15 cellular contexts compared by ENCODE assay signal in genomic region chr1:8113257-8114220, GRCh38.
DNase-seq lines count a peak whose midpoint lies in the region; ATAC-seq and TF ChIP-seq lines count a peak whose summit lies in the region.
"Had no signal": no experiment of that assay in that cellular context is flagged by ENCODE, and none has a peak within 500 bp of the region (broad histone marks: within the 10 kb centered on the region; RNA-seq: fewer than 3 reads in every experiment).

No MANE protein-coding gene starts in this region.

- H3K4me3 Mint-ChIP-seq in MCF 10A (ENCODE audit: unreplicated experiment) (no peak overlapping the region), chondrocyte (ENCODE audit: unreplicated experiment) (no peak overlapping the region)
- H3K4me3 Mint-ChIP-seq: activated CD4-positive, alpha-beta memory T cell treated with anti-CD3 and anti-CD28 coated beads for 36 hours had no signal

- intact Hi-C loops in breast epithelium (cut with DNase I; ENCODE audit: low total_unique reads) (no loop called here), MCF 10A (cut with micrococcal nuclease) (no loop called here), mucosa of descending colon (cut with DNase I, micrococcal nuclease) (no loop called here), aorta (cut with DNase I) (no loop called here)

- H3K27me3 Mint-ChIP-seq in MCF 10A (ENCODE audit: insufficient read depth, unreplicated experiment) (no peaks in the 10 kb centered on the region), chondrocyte (ENCODE audit: low read depth) (no peaks in the 10 kb centered on the region)
- H3K27me3 Mint-ChIP-seq: activated CD4-positive, alpha-beta memory T cell treated with anti-CD3 and anti-CD28 coated beads for 36 hours had no signal

- CTCF ChIA-PET in MCF 10A (lab: Yijun Ruan, JAX): no interaction called here

- no peak overlapping the region for H2AK5ac ChIP-seq in mesendoderm (ENCODE audit: low read length)

- H3K18ac ChIP-seq in mesendoderm (ENCODE audit: low read length): peak overlapping the region; percentile 78

- H3K9me3 ChIP-seq in breast epithelium (no peaks in the 10 kb centered on the region), mucosa of descending colon (no peaks in the 10 kb centered on the region), aorta (ENCODE audit: control insufficient read depth, low read length) (no peaks in the 10 kb centered on the region)
- H3K9me3 ChIP-seq: HAP-1 had no signal

- no CpG with 5 or more reads among the region's 17 CpGs for WGBS in mesendoderm (ENCODE audit: extremely low coverage, insufficient coverage, low lambda C conversion rate)
- WGBS in aorta, 2 donors: 17 to 21% methylated on average over 17 of the region's 17 CpGs

- H3K4me1 Mint-ChIP-seq in MCF 10A (ENCODE audit: insufficient read depth, unreplicated experiment): peaks cover 4% of the 10 kb centered on the region
- H3K4me1 Mint-ChIP-seq in chondrocyte (ENCODE audit: low read depth): peaks cover 60% of the 10 kb centered on the region

- H4K8ac ChIP-seq in mesendoderm (ENCODE audit: low read depth, low read length): no peak overlapping the region

- ATAC-seq in mucosa of descending colon (no peak), aorta (ENCODE audit: low FRiP score) (no peak)

- H3K23ac ChIP-seq in mesendoderm (ENCODE audit: low read length): no peak overlapping the region

- H3K27ac Mint-ChIP-seq in MCF 10A (ENCODE audit: low read depth, unreplicated experiment): no peak overlapping the region
- peak overlapping the region; percentile 73 for H3K27ac Mint-ChIP-seq in chondrocyte (ENCODE audit: unreplicated experiment)
- H3K27ac Mint-ChIP-seq: activated CD4-positive, alpha-beta memory T cell treated with anti-CD3 and anti-CD28 coated beads for 36 hours had no signal

- POLR2A ChIA-PET in MCF 10A (lab: Yijun Ruan, JAX): interaction anchor here (1.2 kb wide), 1 partner anchor 15 kb away, joined by 5 read pairs; no protein-coding TSS in a partner anchor

- H2BK15ac ChIP-seq in mesendoderm (replicated peaks; ENCODE audit: low read depth): no peak overlapping the region

- no TSS peak for BruUV-seq in MCF 10A (replicated peaks; lab: Mats Ljungman, UMichigan)

- peak overlapping the region; percentile 18 for H3K56ac ChIP-seq in mesendoderm (ENCODE audit: low read length)

- no peak for TF ChIP-seq CTCF in breast epithelium (IDR thresholded peaks at IDR 0.05)
- TF ChIP-seq CTCF in MCF 10A (IDR thresholded peaks at IDR 0.05; ENCODE audit: unreplicated experiment): no peak
- peak; percentile 30 for TF ChIP-seq CTCF in chondrocyte (IDR thresholded peaks at IDR 0.05)
- no peak for TF ChIP-seq CTCF in mucosa of descending colon (IDR thresholded peaks at IDR 0.05)

- H3K4me1 ChIP-seq in breast epithelium (peaks cover 0 to 12% of the 10 kb centered on the region in 2 donors), mesendoderm (ENCODE audit: control insufficient read depth, low read depth, low read length) (peaks cover 2% of the 10 kb centered on the region), mucosa of descending colon (ENCODE audit: low read depth) (no peaks in the 10 kb centered on the region), aorta (ENCODE audit: control insufficient read depth in 1 of 2, insufficient read depth in 2 of 2, low read length in 2 of 2) (peaks cover 0 to 5% of the 10 kb centered on the region in 2 donors)

- H3K27me3 ChIP-seq in breast epithelium: no peaks in the 10 kb centered on the region
- no peaks in the 10 kb centered on the region for H3K27me3 ChIP-seq in mesendoderm (ENCODE audit: insufficient read depth, low read length, poor library complexity)
- H3K27me3 ChIP-seq in aorta (ENCODE audit: control insufficient read depth in 1 of 2, insufficient read depth in 2 of 2, low read length in 1 of 2): no peaks in the 10 kb centered on the region

- H3K4me2 ChIP-seq in mesendoderm (ENCODE audit: low read length): no peak overlapping the region

- H3K9me3 Mint-ChIP-seq in MCF 10A (ENCODE audit: unreplicated experiment) (no peaks in the 10 kb centered on the region), chondrocyte (ENCODE audit: low read depth) (peaks cover 6% of the 10 kb centered on the region)
- H3K9me3 Mint-ChIP-seq: activated CD4-positive, alpha-beta memory T cell treated with anti-CD3 and anti-CD28 coated beads for 36 hours had no signal

- H3K79me1 ChIP-seq in mesendoderm (ENCODE audit: low read length): no peaks in the 10 kb centered on the region

- no peak overlapping the region for H3K4me3 ChIP-seq in breast epithelium
- H3K4me3 ChIP-seq in mesendoderm (ENCODE audit: low read length): no peak overlapping the region
- no peak overlapping the region for H3K4me3 ChIP-seq in mucosa of descending colon
- H3K4me3 ChIP-seq in aorta (ENCODE audit: low read length in 2 of 2): no peak overlapping the region
- H3K4me3 ChIP-seq: HAP-1 had no signal

- DNase-seq in breast epithelium (ENCODE audit: low spot score in 2 of 2) (no peak), MCF 10A (ENCODE audit: unreplicated experiment) (no peak), chondrocyte (ENCODE audit: low spot score) (no peak), mesendoderm (no peak), mucosa of descending colon (no peak), NOMO-1 treated with DMSO at 0.1 percent for 48 hours (lab: John Stamatoyannopoulos, UW; ENCODE audit: unreplicated experiment) (no peak), aorta (no peak)
- DNase-seq in stimulated activated CD4-positive, alpha-beta T cell treated with anti-CD3 and anti-CD28 coated beads, Interleukin-1b, Interleukin-23, amount 100 ng/mL, for 48 hours: no peak
- DNase-seq: activated CD4-positive, alpha-beta memory T cell treated with anti-CD3 and anti-CD28 coated beads for 36 hours; activated naive CD4-positive, alpha-beta T cell treated with anti-CD3 and anti-CD28 coated beads, Interleukin-2, amount 50 U/mL, for 16 hours; DMS79; hippocampal formation; mammary epithelial cell; NCI-H2029 had no signal

- H4K5ac ChIP-seq in mesendoderm (ENCODE audit: low read length): no peak overlapping the region

- H3K36me3 ChIP-seq in breast epithelium: no peaks in the 10 kb centered on the region
- H3K36me3 ChIP-seq in mesendoderm (ENCODE audit: control insufficient read depth, insufficient read depth, low read length): no peaks in the 10 kb centered on the region
- no peaks in the 10 kb centered on the region for H3K36me3 ChIP-seq in mucosa of descending colon (ENCODE audit: low read depth)
- no peaks in the 10 kb centered on the region for H3K36me3 ChIP-seq in aorta (ENCODE audit: control insufficient read depth in 1 of 2, insufficient read depth in 2 of 2, low read length in 1 of 2)
- H3K36me3 ChIP-seq: HAP-1 had no signal

- TF ChIP-seq POLR2A in breast epithelium (IDR thresholded peaks at IDR 0.05): no peak

- H3K27ac ChIP-seq in breast epithelium: peak overlapping the region; percentile 15 to 29
- H3K27ac ChIP-seq in mesendoderm (ENCODE audit: low read depth, low read length): no peak overlapping the region
- H3K27ac ChIP-seq in aorta (ENCODE audit: low read depth in 1 of 2, low read length in 2 of 2): no peak overlapping the region

- H3K36me3 Mint-ChIP-seq in MCF 10A (ENCODE audit: insufficient read depth, unreplicated experiment) (no peaks in the 10 kb centered on the region), chondrocyte (ENCODE audit: low read depth) (no peaks in the 10 kb centered on the region)
- H3K36me3 Mint-ChIP-seq: activated CD4-positive, alpha-beta memory T cell treated with anti-CD3 and anti-CD28 coated beads for 36 hours had no signal

- no peak overlapping the region for H3K9ac ChIP-seq in mesendoderm (ENCODE audit: low read length)

- no peak overlapping the region for H2BK5ac ChIP-seq in mesendoderm (ENCODE audit: low read length)

- H3K4ac ChIP-seq in mesendoderm (ENCODE audit: low read depth, low read length): no peak overlapping the region

- no peak overlapping the region for H2BK120ac ChIP-seq in mesendoderm (ENCODE audit: low read depth, low read length)

- H3K79me2 ChIP-seq in mesendoderm (ENCODE audit: control insufficient read depth, insufficient read depth, low read length): no peaks in the 10 kb centered on the region

Comparison
In these comparisons a context has a peak if more than half of its experiments do, and no peak if none do; other contexts are left out.
1. H3K27ac ChIP-seq: peak in breast epithelium (2 of 2); none in mesendoderm (single experiment) and aorta (0 of 2).